In genomic region chr5:176889321-176890280, GRCh38 we compare ENCODE assay signal across 20 cellular contexts. TPM values are rescaled to one million over a fixed set of nuclear protein-coding genes. Genes with fewer than 3 reads are reported as not detected.
A peak's percentile ranks its signal among the peaks of the same experiment; 100 is the strongest.
DNase-seq lines count a peak whose midpoint lies in the region; ATAC-seq, FAIRE-seq and TF ChIP-seq lines count a peak whose summit lies in the region.
"Had no signal": no experiment of that assay in that cellular context is flagged by ENCODE, and none has a peak within 500 bp of the region (broad histone marks: within the 10 kb centered on the region; RNA-seq: fewer than 3 reads in every experiment).

No MANE protein-coding gene starts in this region.

- H3K4me3 ChIP-seq in coronary artery: no peak overlapping the region
- no peak overlapping the region for H3K4me3 ChIP-seq in body of pancreas

- peak overlapping the region; percentile 28 for H3K27ac Mint-ChIP-seq in activated naive CD4-positive, alpha-beta T cell treated with anti-CD3 and anti-CD28 coated beads, Interleukin-2, amount 10 ng/mL, durations not matched to agents 7 days and 5 days
- H3K27ac Mint-ChIP-seq in neural crest cell (ENCODE audit: unreplicated experiment): peak overlapping the region; percentile 94
- no peak overlapping the region for H3K27ac Mint-ChIP-seq in type B pancreatic cell
- H3K27ac Mint-ChIP-seq: B cell, HFFc6 had no signal

- CTCF ChIA-PET in activated naive CD4-positive, alpha-beta T cell treated with anti-CD3 and anti-CD28 coated beads, Interleukin-2, amount 10 ng/mL, durations not matched to agents 7 days and 5 days (lab: Charles Lee): no interaction called here

- H3K36me3 Mint-ChIP-seq in activated naive CD4-positive, alpha-beta T cell treated with anti-CD3 and anti-CD28 coated beads, Interleukin-2, amount 10 ng/mL, durations not matched to agents 7 days and 5 days: no peaks in the 10 kb centered on the region
- H3K36me3 Mint-ChIP-seq in neural crest cell (ENCODE audit: low read depth): no peaks in the 10 kb centered on the region
- no peaks in the 10 kb centered on the region for H3K36me3 Mint-ChIP-seq in type B pancreatic cell
- H3K36me3 Mint-ChIP-seq: CD4-positive, alpha-beta memory T cell had no signal

- no peak for FAIRE-seq in RCC 7860 (lab: Jason Lieb, UNC)

- intact Hi-C loops in body of pancreas (cut with DNase I): no loop called here

- no peaks in the 10 kb centered on the region for H3K27me3 ChIP-seq in body of pancreas

- TF ChIP-seq POLR2A in body of pancreas (IDR thresholded peaks at IDR 0.05): no peak

- H3K9me3 Mint-ChIP-seq in activated naive CD4-positive, alpha-beta T cell treated with anti-CD3 and anti-CD28 coated beads, Interleukin-2, amount 10 ng/mL, durations not matched to agents 7 days and 5 days: no peaks in the 10 kb centered on the region
- H3K9me3 Mint-ChIP-seq in neural crest cell (no peaks in the 10 kb centered on the region), type B pancreatic cell (no peaks in the 10 kb centered on the region)
- H3K9me3 Mint-ChIP-seq: CD4-positive, alpha-beta memory T cell; HFFc6 had no signal

- no peaks in the 10 kb centered on the region for H3K36me3 ChIP-seq in body of pancreas (replicated peaks in 1 of 2; ENCODE audit: insufficient read depth in 1 of 2, low read depth in 2 of 2)

- no peak for ATAC-seq in body of pancreas
- ATAC-seq: PC-3 had no signal

- no peaks in the 10 kb centered on the region for H3K9me3 ChIP-seq in body of pancreas

- no peak overlapping the region for H3K4me3 Mint-ChIP-seq in activated naive CD4-positive, alpha-beta T cell treated with anti-CD3 and anti-CD28 coated beads, Interleukin-2, amount 10 ng/mL, durations not matched to agents 7 days and 5 days
- H3K4me3 Mint-ChIP-seq in neural crest cell (no peak overlapping the region), type B pancreatic cell (no peak overlapping the region)
- H3K4me3 Mint-ChIP-seq: B cell; CD4-positive, alpha-beta memory T cell; HFFc6 had no signal

- TF ChIP-seq CTCF in coronary artery (IDR thresholded peaks at IDR 0.05) (no peak), neural crest cell (conservative IDR thresholded peaks at IDR 0.05) (no peak), type B pancreatic cell (conservative IDR thresholded peaks at IDR 0.05) (no peak), body of pancreas (IDR thresholded peaks at IDR 0.05) (no peak)

- no peaks in the 10 kb centered on the region for H3K4me1 ChIP-seq in body of pancreas

- WGBS in body of pancreas, 2 donors: 84 to 90% methylated on average over 15 to 22 of the region's 24 CpGs

- H3K4me1 Mint-ChIP-seq in activated naive CD4-positive, alpha-beta T cell treated with anti-CD3 and anti-CD28 coated beads, Interleukin-2, amount 10 ng/mL, durations not matched to agents 7 days and 5 days: peaks cover 6% of the 10 kb centered on the region
- H3K4me1 Mint-ChIP-seq in neural crest cell: peaks cover under 1% of the 10 kb centered on the region
- peaks cover 4% of the 10 kb centered on the region for H3K4me1 Mint-ChIP-seq in type B pancreatic cell (ENCODE audit: unreplicated experiment)
- H3K4me1 Mint-ChIP-seq: B cell had no signal

- DNase-seq in activated naive CD4-positive, alpha-beta T cell treated with anti-CD3 and anti-CD28 coated beads, Interleukin-2, amount 10 ng/mL, durations not matched to agents 7 days and 5 days: no peak
- no peak for DNase-seq in activated naive CD4-positive, alpha-beta T cell (lab: John Stamatoyannopoulos, UW)
- DNase-seq in coronary artery (ENCODE audit: low spot score): peak; percentile 46
- no peak for DNase-seq in neural crest cell (ENCODE audit: low read depth, low spot score)
- peak; percentile 58 for DNase-seq in type B pancreatic cell (ENCODE audit: extremely low spot score, unreplicated experiment)
- no peak for DNase-seq in RCC 7860 (ENCODE audit: low spot score)
- DNase-seq in COLO829 (ENCODE audit: low spot score): no peak
- no peak for DNase-seq in body of pancreas
- DNase-seq: CD4-positive, alpha-beta memory T cell; GOT3; HFFc6; NCI-H1092; NCI-H2107; NCI-H226; NCI-H748 treated with DMSO at 0.1 percent for 48 hours; PC-3 had no signal

- H3K27ac ChIP-seq in coronary artery (no peak overlapping the region), body of pancreas (no peak overlapping the region)
- H3K27ac ChIP-seq: KMS-11 had no signal

- H3K27me3 Mint-ChIP-seq in activated naive CD4-positive, alpha-beta T cell treated with anti-CD3 and anti-CD28 coated beads, Interleukin-2, amount 10 ng/mL, durations not matched to agents 7 days and 5 days: peaks cover 27% of the 10 kb centered on the region
- peaks cover 8% of the 10 kb centered on the region for H3K27me3 Mint-ChIP-seq in neural crest cell (ENCODE audit: low read depth)
- peaks cover 16% of the 10 kb centered on the region for H3K27me3 Mint-ChIP-seq in type B pancreatic cell

RNA-seq across cellular contexts. Expression of gene HK3, which starts 9.5 kb away (rescaled TPM):
- total RNA-seq in neural crest cell (not detected in 2 replicates), type B pancreatic cell (ENCODE audit: low replicate concordance) (0.77 TPM in 1 of 2 replicates, not detected in the other), body of pancreas (1 to 10 TPM; 1.8 to 3.6 TPM)
- total RNA-seq: Daoy, HFFc6, MCF 10A, PC-3 had no signal

Comparison
In these comparisons a context has a peak if more than half of its experiments do, and no peak if none do; other contexts are left out.
1. DNase-seq: peak in coronary artery (single experiment) and type B pancreatic cell (single experiment); none in activated naive CD4-positive, alpha-beta T cell treated with anti-CD3 and anti-CD28 coated beads, Interleukin-2, amount 10 ng/mL, durations not matched to agents 7 days and 5 days (single experiment), activated naive CD4-positive, alpha-beta T cell (0 of 4), neural crest cell (single experiment), RCC 7860 (single experiment), COLO829 (single experiment) and body of pancreas (0 of 4).